In the genomic region with DNA sequence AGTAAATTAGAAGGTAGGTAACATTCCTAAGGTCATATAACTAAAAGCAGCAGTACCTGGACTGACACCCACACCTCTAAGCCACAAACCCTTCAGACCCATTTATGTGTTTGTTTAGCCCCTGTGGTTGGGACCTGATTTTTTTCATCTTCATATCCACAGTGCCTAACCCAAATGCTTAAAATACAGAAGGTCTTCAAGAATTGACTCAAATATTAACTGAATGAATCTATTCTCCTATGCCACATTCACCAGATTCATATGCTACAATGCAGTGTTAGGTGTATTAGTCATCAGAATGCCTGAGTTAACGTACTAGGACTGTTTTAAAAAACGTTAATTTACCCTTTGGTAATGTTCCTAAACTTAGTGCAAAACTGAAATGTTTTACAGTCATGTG, we compare ENCODE assay signal across 21 cellular contexts.
DNase-seq lines count a peak whose midpoint lies in the region; ATAC-seq and TF ChIP-seq lines count a peak whose summit lies in the region.
"Had no signal": no experiment of that assay in that cellular context is flagged by ENCODE, and none has a peak within 500 bp of the region (broad histone marks: within the 10 kb centered on the region; RNA-seq: fewer than 3 reads in every experiment).

No MANE protein-coding gene starts in this region.

- CTCF ChIA-PET in CD8-positive, alpha-beta T cell (lab: Charles Lee) = no interaction called here

- peaks cover under 1% of the 10 kb centered on the region for H3K9me3 ChIP-seq in CD8-positive, alpha-beta T cell (ENCODE audit: low read length)
- H3K9me3 ChIP-seq: neutrophil, suprapubic skin had no signal

- ATAC-seq in GM21423 (IDR thresholded peaks at IDR 0.05; ENCODE audit: unreplicated experiment) (peak; percentile 49), HG03520 (IDR thresholded peaks at IDR 0.05; ENCODE audit: unreplicated experiment) (peak; percentile 56), GM18907 (IDR thresholded peaks at IDR 0.05; ENCODE audit: unreplicated experiment) (no peak)
- ATAC-seq in CD8-positive, alpha-beta T cell = no peak
- ATAC-seq: GM23338, heart right ventricle, K562 had no signal

- no peak overlapping the region for H3K27ac Mint-ChIP-seq in CD8-positive, alpha-beta T cell
- H3K27ac Mint-ChIP-seq: GM23338 had no signal

- H3K27ac ChIP-seq in caudate nucleus (ENCODE audit: low read depth, low read length) = no peak overlapping the region
- no peak overlapping the region for H3K27ac ChIP-seq in CD8-positive, alpha-beta T cell (ENCODE audit: low read depth, low read length)
- H3K27ac ChIP-seq: heart right ventricle, neutrophil, suprapubic skin had no signal

- H3K27me3 Mint-ChIP-seq in CD8-positive, alpha-beta T cell (ENCODE audit: low read depth) = no peaks in the 10 kb centered on the region

- H3K9me3 Mint-ChIP-seq in CD8-positive, alpha-beta T cell = peaks cover 11% of the 10 kb centered on the region

- DNase-seq in EH (ENCODE audit: low read depth) = peak; percentile 40
- peak; percentile 41 for DNase-seq in astrocyte of the hippocampus (ENCODE audit: low read depth, low spot score)
- DNase-seq in caudate nucleus (lab: John Stamatoyannopoulos, UW) = no peak
- DNase-seq in CD8-positive, alpha-beta T cell = no peak
- DNase-seq in effector CD4-positive, alpha-beta T cell = no peak
- DNase-seq: activated CD4-positive, alpha-beta T cell treated with anti-CD3 and anti-CD28 coated beads, Interleukin-2, amount 50 U/mL, for 1 hour; activated naive CD4-positive, alpha-beta T cell treated with Interleukin-2 at 50 U/mL for 16 hours; anterior cingulate cortex; C1 segment of cervical spinal cord; heart right ventricle; NCI-H1048; NCI-H2107; NCI-H510A treated with DMSO at 0.1 percent for 48 hours had no signal

- no peaks in the 10 kb centered on the region for H3K36me3 ChIP-seq in CD8-positive, alpha-beta T cell (ENCODE audit: insufficient read depth, low read length)
- H3K36me3 ChIP-seq: neutrophil, suprapubic skin had no signal

- H3K27me3 ChIP-seq in CD8-positive, alpha-beta T cell (ENCODE audit: insufficient read depth, low read length) = no peaks in the 10 kb centered on the region
- H3K27me3 ChIP-seq: heart right ventricle, neutrophil, suprapubic skin had no signal

- intact Hi-C loops in CD8-positive, alpha-beta T cell (cut with DNase I, micrococcal nuclease) = no loop called here

- no peak overlapping the region for H3K4me3 Mint-ChIP-seq in CD8-positive, alpha-beta T cell
- H3K4me3 Mint-ChIP-seq: GM23338 had no signal

- H3K4me1 Mint-ChIP-seq in CD8-positive, alpha-beta T cell (ENCODE audit: low read depth) = no peaks in the 10 kb centered on the region
- H3K4me1 Mint-ChIP-seq: GM23338 had no signal

- POLR2A ChIA-PET in CD8-positive, alpha-beta T cell (lab: Charles Lee) = no interaction called here

- no peaks in the 10 kb centered on the region for H3K4me1 ChIP-seq in CD8-positive, alpha-beta T cell (ENCODE audit: insufficient read depth, low read length)
- H3K4me1 ChIP-seq: heart right ventricle, suprapubic skin had no signal

- H3K4me3 ChIP-seq in CD8-positive, alpha-beta T cell (ENCODE audit: low read depth, low read length) = no peak overlapping the region
- H3K4me3 ChIP-seq: GM23338, heart right ventricle, K562, lung, suprapubic skin had no signal

- TF ChIP-seq CTCF in CD8-positive, alpha-beta T cell (IDR thresholded peaks at IDR 0.05) = no peak

- H3K36me3 Mint-ChIP-seq in CD8-positive, alpha-beta T cell = peaks cover 5% of the 10 kb centered on the region

Comparison
In these comparisons a context has a peak if more than half of its experiments do, and no peak if none do; other contexts are left out.
1. DNase-seq: peak in EH (single experiment) and astrocyte of the hippocampus (single experiment); none in caudate nucleus (0 of 61), CD8-positive, alpha-beta T cell (0 of 7) and effector CD4-positive, alpha-beta T cell (single experiment).
2. ATAC-seq: peak in GM21423 (single experiment) and HG03520 (single experiment); none in CD8-positive, alpha-beta T cell (single experiment) and GM18907 (single experiment).